In the genomic region with DNA sequence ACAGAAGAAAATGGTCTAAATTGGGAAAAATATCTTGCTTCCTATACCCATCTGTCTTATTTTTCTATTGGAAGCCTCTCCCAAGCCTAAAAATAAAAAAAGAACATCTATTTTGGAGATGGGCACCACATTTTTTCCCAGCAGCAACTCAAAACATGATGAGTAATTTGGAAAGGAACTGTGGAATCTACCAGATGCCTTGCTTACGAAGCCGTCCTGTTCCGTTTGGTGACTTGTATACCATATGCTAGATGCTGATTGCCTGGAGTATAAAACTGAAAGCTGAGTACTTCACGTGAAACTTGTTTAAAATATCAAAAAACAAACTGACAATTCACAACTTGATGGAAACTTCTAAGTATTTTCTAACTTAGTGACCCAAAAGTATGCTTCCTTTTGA, we compare ENCODE assay signal across 17 cellular contexts.
DNase-seq lines count a peak whose midpoint lies in the region; ATAC-seq and TF ChIP-seq lines count a peak whose summit lies in the region.
"Had no signal": no experiment of that assay in that cellular context is flagged by ENCODE, and none has a peak within 500 bp of the region (broad histone marks: within the 10 kb centered on the region; RNA-seq: fewer than 3 reads in every experiment).

No MANE protein-coding gene starts in this region.

- H3K9ac ChIP-seq in GM23248, result peak overlapping the region; percentile 42
- H3K9ac ChIP-seq in neural progenitor cell, result no peak overlapping the region

- H3K36me3 ChIP-seq in GM23248 (ENCODE audit: low read depth) (no peaks in the 10 kb centered on the region), lower lobe of right lung (no peaks in the 10 kb centered on the region), gastrocnemius medialis (no peaks in the 10 kb centered on the region), neural progenitor cell (no peaks in the 10 kb centered on the region)
- H3K36me3 ChIP-seq: WERI-Rb-1 had no signal

- H3K27ac Mint-ChIP-seq in neural progenitor cell, result no peak overlapping the region
- H3K27ac Mint-ChIP-seq: B cell, H9, nephron progenitor cell had no signal

- H3K36me3 Mint-ChIP-seq in neural progenitor cell, result peaks cover 7% of the 10 kb centered on the region

- ATAC-seq in lower lobe of right lung (no peak), gastrocnemius medialis (no peak)

- peak; percentile 41 for DNase-seq in AG08396 (ENCODE audit: low spot score)
- DNase-seq in GM23248, result peak; percentile 71
- DNase-seq in cerebellar cortex (ENCODE audit: low spot score), result peak; percentile 91
- no peak for DNase-seq in lower lobe of right lung
- DNase-seq in GF-D8 (lab: John Stamatoyannopoulos, UW), result no peak
- DNase-seq in gastrocnemius medialis, result no peak
- no peak for DNase-seq in activated T-cell treated with anti-CD3 and anti-CD28 coated beads, Interleukin-2, amount 50 U/mL, for 1 hour
- DNase-seq in neural progenitor cell (ENCODE audit: low spot score), result no peak
- DNase-seq: activated effector memory CD4-positive, alpha-beta T cell treated with anti-CD3 and anti-CD28 coated beads, Interleukin-2, amount 50 U/mL, for 16 hours; H9; NCI-H1092; nephron progenitor cell; RPMI8226; WERI-Rb-1 had no signal

- H2AFZ ChIP-seq in GM23248, result peak overlapping the region; percentile 77
- H2AFZ ChIP-seq in neural progenitor cell (replicated peaks), result no peak overlapping the region

- TF ChIP-seq CTCF in lower lobe of right lung (IDR thresholded peaks at IDR 0.05), result no peak
- no peak for TF ChIP-seq CTCF in gastrocnemius medialis (IDR thresholded peaks at IDR 0.05 in 4 of 5, conservative IDR thresholded peaks at IDR 0.05 in 1 of 5)
- TF ChIP-seq CTCF in neural progenitor cell (IDR thresholded peaks at IDR 0.05), result no peak

- H3K27ac ChIP-seq in GM23248, result peak overlapping the region; percentile 9; the same call in 1 of the 2 replicates
- H3K27ac ChIP-seq in lower lobe of right lung, result peak overlapping the region; percentile 32
- no peak overlapping the region for H3K27ac ChIP-seq in gastrocnemius medialis
- no peak overlapping the region for H3K27ac ChIP-seq in neural progenitor cell
- H3K27ac ChIP-seq: WERI-Rb-1 had no signal

- 7 to 12% methylated on average over 4 of the region's 4 CpGs for WGBS in GM23248 (ENCODE audit: low coverage in 1 of 2, low lambda C conversion rate in 2 of 2, missing lambda C conversion rate in 2 of 2), 2 experiments

- H3K27me3 ChIP-seq in GM23248 (replicated peaks; ENCODE audit: insufficient read depth) (no peaks in the 10 kb centered on the region), lower lobe of right lung (ENCODE audit: low read depth) (no peaks in the 10 kb centered on the region), gastrocnemius medialis (no peaks in the 10 kb centered on the region), neural progenitor cell (no peaks in the 10 kb centered on the region)
- H3K27me3 ChIP-seq: dorsolateral prefrontal cortex had no signal

- no peaks in the 10 kb centered on the region for H3K27me3 Mint-ChIP-seq in neural progenitor cell (ENCODE audit: insufficient read depth, low read depth)
- H3K27me3 Mint-ChIP-seq: B cell had no signal

- H3K9me3 ChIP-seq in GM23248 (ENCODE audit: low read depth) (no peaks in the 10 kb centered on the region), lower lobe of right lung (peaks cover 7% of the 10 kb centered on the region), gastrocnemius medialis (no peaks in the 10 kb centered on the region), neural progenitor cell (ENCODE audit: low read depth) (no peaks in the 10 kb centered on the region)

- H3K4me1 ChIP-seq in GM23248 (ENCODE audit: insufficient read depth) (no peaks in the 10 kb centered on the region; the same call in 1 of the 2 replicates), lower lobe of right lung (no peaks in the 10 kb centered on the region), gastrocnemius medialis (no peaks in the 10 kb centered on the region), neural progenitor cell (peaks cover 10% of the 10 kb centered on the region)

- in situ Hi-C loops in GM23248 (cut with MboI) (no loop called here), gastrocnemius medialis (cut with MboI; ENCODE audit: low sequenced_read_pairs in 4 of 4) (no loop called here)

- no peak for TF ChIP-seq POLR2A in gastrocnemius medialis (IDR thresholded peaks at IDR 0.05)

- H3K4me3 ChIP-seq in GM23248, result peak overlapping the region; percentile 59
- H3K4me3 ChIP-seq in lower lobe of right lung, result no peak overlapping the region
- H3K4me3 ChIP-seq in gastrocnemius medialis, result no peak overlapping the region
- no peak overlapping the region for H3K4me3 ChIP-seq in neural progenitor cell
- H3K4me3 ChIP-seq: dorsolateral prefrontal cortex, lung had no signal

- H3K79me2 ChIP-seq in GM23248 (ENCODE audit: insufficient read depth) (no peaks in the 10 kb centered on the region), neural progenitor cell (ENCODE audit: low read depth) (no peaks in the 10 kb centered on the region)

- H4K20me1 ChIP-seq in GM23248 (ENCODE audit: insufficient read depth), result no peaks in the 10 kb centered on the region
- no peaks in the 10 kb centered on the region for H4K20me1 ChIP-seq in neural progenitor cell (ENCODE audit: low read depth)

- intact Hi-C loops in lower lobe of right lung (cut with DNase I) (no loop called here), gastrocnemius medialis (cut with DNase I; ENCODE audit: low total_unique reads) (no loop called here)

- no peak overlapping the region for H3K4me3 Mint-ChIP-seq in neural progenitor cell
- H3K4me3 Mint-ChIP-seq: B cell, H9, nephron progenitor cell had no signal

- H3K4me1 Mint-ChIP-seq in neural progenitor cell, result peaks cover 12% of the 10 kb centered on the region
- H3K4me1 Mint-ChIP-seq: B cell had no signal

- H3K9me3 Mint-ChIP-seq in neural progenitor cell, result peaks cover 3% of the 10 kb centered on the region
- H3K9me3 Mint-ChIP-seq: H9 had no signal

- no peaks in the 10 kb centered on the region for H3K9me2 ChIP-seq in GM23248 (ENCODE audit: insufficient read depth)

- H3K4me2 ChIP-seq in GM23248 (ENCODE audit: unreplicated experiment) (peak overlapping the region; percentile 81), neural progenitor cell (no peak overlapping the region)

- H3F3A ChIP-seq in GM23248 (ENCODE audit: insufficient read depth), result no peaks in the 10 kb centered on the region
- no peaks in the 10 kb centered on the region for H3F3A ChIP-seq in neural progenitor cell (ENCODE audit: low read depth)

Comparison
In these comparisons a context has a peak if more than half of its experiments do, and no peak if none do; other contexts are left out.
1. DNase-seq: peak in AG08396 (single experiment), GM23248 (single experiment) and cerebellar cortex (single experiment); none in lower lobe of right lung (single experiment), GF-D8 (single experiment), gastrocnemius medialis (0 of 2), activated T-cell treated with anti-CD3 and anti-CD28 coated beads, Interleukin-2, amount 50 U/mL, for 1 hour (single experiment) and neural progenitor cell (single experiment).
2. H3K27ac ChIP-seq: peak in GM23248 (single experiment) and lower lobe of right lung (single experiment); none in gastrocnemius medialis (0 of 4) and neural progenitor cell (single experiment).